Comparison of ENCODE assay signal across 27 cellular contexts in the genomic region with DNA sequence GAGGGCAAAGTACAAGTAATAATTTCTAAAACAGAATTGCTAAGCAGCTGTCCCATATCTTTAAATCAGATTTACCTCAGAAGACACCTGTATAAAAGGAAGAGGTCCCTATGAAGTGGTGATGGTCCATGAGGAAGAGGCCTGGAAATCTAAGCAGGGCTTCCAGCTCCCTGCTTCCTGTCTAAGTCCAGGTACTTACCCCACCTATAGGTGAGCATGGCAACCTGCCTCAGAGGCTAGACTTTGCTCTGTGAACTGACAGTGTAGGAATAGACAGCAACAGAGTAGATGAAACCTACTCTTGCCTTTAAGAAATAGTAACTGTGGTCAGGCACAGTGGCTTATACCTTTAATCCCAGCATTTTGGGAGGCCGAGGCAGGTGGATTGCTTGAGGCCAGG. TPM values are rescaled to one million over a fixed set of nuclear protein-coding genes. Genes with fewer than 3 reads are reported as not detected.
DNase-seq lines count a peak whose midpoint lies in the region; ATAC-seq, FAIRE-seq and TF ChIP-seq lines count a peak whose summit lies in the region.
"Had no signal": no experiment of that assay in that cellular context is flagged by ENCODE, and none has a peak within 500 bp of the region (broad histone marks: within the 10 kb centered on the region; RNA-seq: fewer than 3 reads in every experiment).

No MANE protein-coding gene starts in this region.

- H3K36me3 Mint-ChIP-seq in CD8-positive, alpha-beta T cell = peaks cover under 1% of the 10 kb centered on the region
- H3K36me3 Mint-ChIP-seq in T-helper 2 cell treated with Interferon-gamma antibody and Interleukin-4, amounts not matched to agents 5 μg/mL and 100 μg/mL, for 36 hours (ENCODE audit: low read depth) = no peaks in the 10 kb centered on the region

- RAD21 ChIA-PET in HCT116 (lab: Charles Lee; ENCODE audit: low non-redundant PET in 1 of 2, low total read pairs in 2 of 2, uncharacterized antibody in 2 of 2, unreplicated experiment in 2 of 2) = no interaction called here

- no peak for TF ChIP-seq POLR2A in HCT116 (IDR thresholded peaks at IDR 0.05; ENCODE audit: borderline replicate concordance, extremely low read depth, insufficient read depth, insufficient read length)

- CTCF ChIA-PET in CD8-positive, alpha-beta T cell (lab: Charles Lee) = interaction anchor here (0.7 to 1.4 kb wide), 3 partner anchors 54 to 219 kb away, joined by 3 read pairs; no protein-coding TSS in a partner anchor
- CTCF ChIA-PET in HCT116 (lab: Charles Lee) = interaction anchor here (0.7 to 2.2 kb wide), 6 partner anchors 8 to 345 kb away, joined by 3 to 6 read pairs (median 3); no protein-coding TSS in a partner anchor

- FAIRE-seq in bronchial epithelial cell (lab: Jason Lieb, UNC) = no peak

- no peak overlapping the region for H3K9ac ChIP-seq in HCT116 (ENCODE audit: low read length)

- BruUV-seq in HCT116 (replicated peaks; lab: Mats Ljungman, UMichigan) = no TSS peak

- TF ChIP-seq RAD21 in HCT116 (IDR thresholded peaks at IDR 0.05; ENCODE audit: low read depth) = 0 out of 2 replicates have a peak, but pooled peaks have one; percentile 24

- no peak for TF ChIP-seq CTCF in CD8-positive, alpha-beta T cell (IDR thresholded peaks at IDR 0.05)
- peak; percentile 14 to 57 (median 53); a peak in 4 of 6 replicates for TF ChIP-seq CTCF in HCT116 (IDR thresholded peaks at IDR 0.05 in 2 of 3, conservative IDR thresholded peaks at IDR 0.05 in 1 of 3; ENCODE audit: borderline replicate concordance in 1 of 3, insufficient read depth in 1 of 3, low read depth in 2 of 3, low read length in 2 of 3)
- TF ChIP-seq CTCF in bronchial epithelial cell (IDR thresholded peaks at IDR 0.05; ENCODE audit: insufficient read depth, low read length, severe bottlenecking) = peak; percentile 22
- no peak for TF ChIP-seq CTCF in tibial artery (IDR thresholded peaks at IDR 0.05)

- POLR2A ChIA-PET in CD8-positive, alpha-beta T cell (lab: Charles Lee) = no interaction called here
- POLR2A ChIA-PET in HCT116 (lab: Charles Lee) = no interaction called here

- no peaks in the 10 kb centered on the region for H3K27me3 Mint-ChIP-seq in CD8-positive, alpha-beta T cell (ENCODE audit: low read depth)
- no peaks in the 10 kb centered on the region for H3K27me3 Mint-ChIP-seq in T-helper 2 cell treated with Interferon-gamma antibody and Interleukin-4, amounts not matched to agents 5 μg/mL and 100 μg/mL, for 36 hours (ENCODE audit: low read depth)
- H3K27me3 Mint-ChIP-seq: stimulated activated naive B cell treated with anti-CD40 and anti-IgM and Interleukin-4, amounts not matched to agents 10 μg/mL and 1 μg/mL and 100 μg/mL, for 72 hours had no signal

- ATAC-seq in CD8-positive, alpha-beta T cell = no peak
- peak; percentile 99 for ATAC-seq in HCT116
- peak; percentile 100 for ATAC-seq in left colon
- ATAC-seq in GM21526 (IDR thresholded peaks at IDR 0.05; ENCODE audit: low FRiP score, unreplicated experiment) = no peak
- ATAC-seq: activated CD4-positive, CD25-positive, alpha-beta regulatory T cell treated with anti-CD3 and anti-CD28 coated beads, Interleukin-2, amount 50 U/mL, for 24 hours; psoas muscle; stimulated activated naive B cell treated with anti-CD40 and anti-IgM and Interleukin-4, amounts not matched to agents 10 μg/mL and 1 μg/mL and 100 μg/mL, for 72 hours had no signal

- H3K9me2 ChIP-seq in HCT116 (ENCODE audit: insufficient read depth) = no peaks in the 10 kb centered on the region

- H3K36me3 ChIP-seq in CD8-positive, alpha-beta T cell (ENCODE audit: insufficient read depth, low read length) = no peaks in the 10 kb centered on the region
- no peaks in the 10 kb centered on the region for H3K36me3 ChIP-seq in HCT116 (ENCODE audit: control insufficient read depth in 1 of 2, insufficient read depth in 2 of 2, low read length in 2 of 2)
- no peaks in the 10 kb centered on the region for H3K36me3 ChIP-seq in bronchial epithelial cell (ENCODE audit: control insufficient read depth, insufficient read depth, low read length)
- H3K36me3 ChIP-seq in tibial artery = no peaks in the 10 kb centered on the region
- H3K36me3 ChIP-seq: HAP-1 had no signal

- H3K4me1 ChIP-seq in CD8-positive, alpha-beta T cell (ENCODE audit: insufficient read depth, low read length) = peaks cover 33% of the 10 kb centered on the region
- peaks cover 0 to 5% of the 10 kb centered on the region in 2 experiments; a peak in 1 of 4 replicates for H3K4me1 ChIP-seq in HCT116 (ENCODE audit: control insufficient read depth in 1 of 2, insufficient read depth in 2 of 2, low read length in 2 of 2)
- H3K4me1 ChIP-seq in tibial artery = no peaks in the 10 kb centered on the region
- H3K4me1 ChIP-seq: HAP-1, psoas muscle had no signal

- no peak overlapping the region for H3K4me2 ChIP-seq in HCT116 (ENCODE audit: low read length)

- no peaks in the 10 kb centered on the region for H4K20me1 ChIP-seq in HCT116 (ENCODE audit: insufficient read depth)

- H3K9me3 Mint-ChIP-seq in CD8-positive, alpha-beta T cell = no peaks in the 10 kb centered on the region
- H3K9me3 Mint-ChIP-seq in T-helper 2 cell treated with Interferon-gamma antibody and Interleukin-4, amounts not matched to agents 5 μg/mL and 100 μg/mL, for 36 hours = no peaks in the 10 kb centered on the region
- H3K9me3 Mint-ChIP-seq: activated naive CD4-positive, alpha-beta T cell treated with anti-CD3 and anti-CD28 coated beads for 36 hours; stimulated activated naive B cell treated with anti-CD40 and anti-IgM and Interleukin-4, amounts not matched to agents 10 μg/mL and 1 μg/mL and 100 μg/mL, for 72 hours had no signal

- H3K27me3 ChIP-seq in CD8-positive, alpha-beta T cell (ENCODE audit: insufficient read depth, low read length) = no peaks in the 10 kb centered on the region
- H3K27me3 ChIP-seq in HCT116 (ENCODE audit: insufficient read depth, low read length) (no peaks in the 10 kb centered on the region), bronchial epithelial cell (ENCODE audit: control insufficient read depth, insufficient read depth, low read length) (no peaks in the 10 kb centered on the region), tibial artery (no peaks in the 10 kb centered on the region)
- H3K27me3 ChIP-seq: dorsolateral prefrontal cortex had no signal

- peak overlapping the region; percentile 12 for H3K27ac Mint-ChIP-seq in CD8-positive, alpha-beta T cell
- no peak overlapping the region for H3K27ac Mint-ChIP-seq in T-helper 2 cell treated with Interferon-gamma antibody and Interleukin-4, amounts not matched to agents 5 μg/mL and 100 μg/mL, for 36 hours
- H3K27ac Mint-ChIP-seq: activated naive CD4-positive, alpha-beta T cell treated with anti-CD3 and anti-CD28 coated beads for 36 hours; CD14-positive monocyte; stimulated activated naive B cell treated with anti-CD40 and anti-IgM and Interleukin-4, amounts not matched to agents 10 μg/mL and 1 μg/mL and 100 μg/mL, for 72 hours had no signal

- no peak overlapping the region for H3K4me3 ChIP-seq in CD8-positive, alpha-beta T cell (ENCODE audit: low read depth, low read length)
- no peak overlapping the region for H3K4me3 ChIP-seq in HCT116 (replicated peaks in 1 of 2; ENCODE audit: low read depth in 1 of 2, low read length in 2 of 2)
- no peak overlapping the region for H3K4me3 ChIP-seq in bronchial epithelial cell (ENCODE audit: low read depth, low read length)
- H3K4me3 ChIP-seq in tibial artery = no peak overlapping the region
- H3K4me3 ChIP-seq: dorsolateral prefrontal cortex, HAP-1, psoas muscle had no signal

- peaks cover 41% of the 10 kb centered on the region for H3K4me1 Mint-ChIP-seq in CD8-positive, alpha-beta T cell (ENCODE audit: low read depth)
- peaks cover 11% of the 10 kb centered on the region for H3K4me1 Mint-ChIP-seq in T-helper 2 cell treated with Interferon-gamma antibody and Interleukin-4, amounts not matched to agents 5 μg/mL and 100 μg/mL, for 36 hours (ENCODE audit: low read depth)
- H3K4me1 Mint-ChIP-seq: CD14-positive monocyte had no signal

- intact Hi-C loops in CD8-positive, alpha-beta T cell (cut with DNase I, micrococcal nuclease) = no loop called here
- intact Hi-C loops in HCT116 (cut with micrococcal nuclease) = no loop called here
- intact Hi-C loops in left colon (cut with DNase I, micrococcal nuclease) = no loop called here
- intact Hi-C loops in tibial artery (cut with DNase I; ENCODE audit: low total_unique reads) = no loop called here

- no peak overlapping the region for H3K4me3 Mint-ChIP-seq in CD8-positive, alpha-beta T cell
- H3K4me3 Mint-ChIP-seq in T-helper 2 cell treated with Interferon-gamma antibody and Interleukin-4, amounts not matched to agents 5 μg/mL and 100 μg/mL, for 36 hours = no peak overlapping the region
- H3K4me3 Mint-ChIP-seq: activated naive CD4-positive, alpha-beta T cell treated with anti-CD3 and anti-CD28 coated beads for 36 hours; CD14-positive monocyte; stimulated activated naive B cell treated with anti-CD40 and anti-IgM and Interleukin-4, amounts not matched to agents 10 μg/mL and 1 μg/mL and 100 μg/mL, for 72 hours had no signal

- DNase-seq in CD8-positive, alpha-beta T cell = no peak
- DNase-seq in HCT116 (ENCODE audit: low read depth, low spot score) (peak; percentile 34), bronchial epithelial cell (ENCODE audit: low read depth) (peak; percentile 17), left colon (peak; percentile 31 to 34), NCI-H2029 (lab: John Stamatoyannopoulos, UW) (no peak), tibial artery (no peak)
- DNase-seq in T-helper 2 cell treated with Interferon-gamma antibody and Interleukin-4, amounts not matched to agents 5 μg/mL and 100 μg/mL, for 36 hours (ENCODE audit: low spot score) = no peak
- DNase-seq: activated CD8-positive, alpha-beta memory T cell treated with anti-CD3 and anti-CD28 coated beads for 24 hours; activated naive CD4-positive, alpha-beta T cell treated with anti-CD3 and anti-CD28 coated beads for 36 hours; activated T-cell treated with anti-CD3 and anti-CD28 coated beads, Interleukin-2, amount 50 U/mL, for 48 hours; caudate nucleus; DMS153; dorsolateral prefrontal cortex; foreskin fibroblast; GF-D8; midbrain; MM.1S; NCI-H1694; NCI-H2227 treated with DMSO at 0.1 percent for 48 hours; psoas muscle; stimulated activated CD4-positive, alpha-beta T cell treated with anti-CD3 and anti-CD28 coated beads, Interleukin-2, amount 100 ng/mL, for 24 hours; stimulated activated naive B cell treated with anti-CD40 and anti-IgM and Interleukin-4, amounts not matched to agents 10 μg/mL and 1 μg/mL and 100 μg/mL, for 72 hours had no signal

- H3K79me2 ChIP-seq in HCT116 (ENCODE audit: insufficient read depth, low read length) = no peaks in the 10 kb centered on the region

- H3K9me3 ChIP-seq in CD8-positive, alpha-beta T cell (ENCODE audit: low read length) = no peaks in the 10 kb centered on the region
- H3K9me3 ChIP-seq in HCT116 (ENCODE audit: control insufficient read depth in 1 of 2, insufficient read depth in 1 of 2, low read depth in 1 of 2, low read length in 2 of 2) (no peaks in the 10 kb centered on the region), tibial artery (no peaks in the 10 kb centered on the region)
- H3K9me3 ChIP-seq: HAP-1, psoas muscle had no signal

- H3K27ac ChIP-seq in CD8-positive, alpha-beta T cell (ENCODE audit: low read depth, low read length) = no peak overlapping the region
- H3K27ac ChIP-seq in HCT116 (ENCODE audit: low read depth, low read length) (no peak overlapping the region), tibial artery (no peak overlapping the region)
- H3K27ac ChIP-seq: dorsolateral prefrontal cortex, epithelial cell of prostate, psoas muscle had no signal

- H2AFZ ChIP-seq in HCT116 (ENCODE audit: low read depth, low read length, poor library complexity, severe bottlenecking) = no peak overlapping the region

RNA-seq across cellular contexts. Expression of gene ARRDC3, which starts 55.8 kb away (rescaled TPM):
- 100 to 1,000 TPM; 131 to 132 TPM for total RNA-seq in CD8-positive, alpha-beta T cell
- total RNA-seq in HCT116 (2021; ENCODE audit: unreplicated experiment) (41.5 TPM), bronchial epithelial cell (70.3 and 125 TPM in 2 replicates), left colon (10 to 100 TPM; 14.5 to 33.0 TPM)
- polyA plus RNA-seq in HCT116 (2012) = 28.2 and 43.1 TPM in 2 replicates

Comparison
In these comparisons a context has a peak if more than half of its experiments do, and no peak if none do; other contexts are left out.
1. ATAC-seq: peak in HCT116 (single experiment) and left colon (single experiment); none in CD8-positive, alpha-beta T cell (single experiment) and GM21526 (single experiment).
2. DNase-seq: peak in HCT116 (single experiment), bronchial epithelial cell (single experiment) and left colon (2 of 2); none in CD8-positive, alpha-beta T cell (0 of 7), NCI-H2029 (single experiment), tibial artery (0 of 2) and T-helper 2 cell treated with Interferon-gamma antibody and Interleukin-4, amounts not matched to agents 5 μg/mL and 100 μg/mL, for 36 hours (single experiment).
3. CTCF ChIP-seq: peak in HCT116 (3 of 3) and bronchial epithelial cell (single experiment); none in CD8-positive, alpha-beta T cell (single experiment) and tibial artery (0 of 2).